Comparison of ENCODE assay signal across 1 cellular context in genomic region chr14:61192970-61193369, GRCh38.
TF ChIP-seq lines count a peak whose summit lies in the region.

No MANE protein-coding gene starts in this region.

TF ChIP-seq in WTC11, 78 proteins besides CTCF, POLR2A, EP300 and RAD21 (continued from another document):
- TF ChIP-seq MLX (CRISPR knock-in tag; IDR thresholded peaks at IDR 0.05) (no peak), NR3C1 (CRISPR knock-in tag; conservative IDR thresholded peaks at IDR 0.05; ENCODE audit: low read depth) (no peak), HMGA2 (CRISPR knock-in tag; IDR thresholded peaks at IDR 0.05) (no peak), MAX (CRISPR knock-in tag; IDR thresholded peaks at IDR 0.05) (no peak), SP1 (CRISPR knock-in tag; conservative IDR thresholded peaks at IDR 0.05) (no peak), ZMAT4 (CRISPR knock-in tag; IDR thresholded peaks at IDR 0.05) (no peak), ZNF671 (CRISPR knock-in tag; IDR thresholded peaks at IDR 0.05) (no peak), GRHL2 (CRISPR knock-in tag; IDR thresholded peaks at IDR 0.05; ENCODE audit: insufficient replicate concordance, severe bottlenecking) (no peak), TP53 (CRISPR knock-in tag; IDR thresholded peaks at IDR 0.05) (no peak)
